In genomic region chr1:11012260-11013159, GRCh38 we compare ENCODE assay signal across 8 cellular contexts. TPM values are rescaled to one million over a fixed set of nuclear protein-coding genes. Genes with fewer than 3 reads are reported as not detected.
DNase-seq lines count a peak whose midpoint lies in the region; ATAC-seq and TF ChIP-seq lines count a peak whose summit lies in the region.

TARDBP (plus strand) TSS chr1:11012654; CDS start chr1:11013728, 1,074 bp downstream.

- peak; percentile 97 for DNase-seq in GM13977 (ENCODE audit: low spot score)
- peak; percentile 68 for DNase-seq in NCI-H1436 treated with DMSO at 0.1 percent for 48 hours (lab: John Stamatoyannopoulos, UW)
- DNase-seq in T-helper 1 cell: peak; percentile 77 to 91 (median 85)
- peak; percentile 87 to 93 (median 90) for DNase-seq in adrenal gland
- peak; percentile 90 to 91 for DNase-seq in heart right ventricle
- peak; percentile 97 for DNase-seq in posterior vena cava (ENCODE audit: low spot score)
- DNase-seq in upper lobe of left lung: peak; percentile 87 to 96

- peaks cover 15 to 36% of the 10 kb centered on the region in 2 donors for H3K4me1 ChIP-seq in adrenal gland (replicated peaks in 1 of 2)
- peaks cover 4 to 49% (median 35%) of the 10 kb centered on the region in 9 donors for H3K4me1 ChIP-seq in heart right ventricle
- peaks cover 17 to 57% (median 29%) of the 10 kb centered on the region in 4 donors for H3K4me1 ChIP-seq in upper lobe of left lung

- peak in 1 of 4 donors; percentile 68 for TF ChIP-seq EP300 in upper lobe of left lung (IDR thresholded peaks at IDR 0.05)

- H3K36me3 ChIP-seq in adrenal gland (replicated peaks in 1 of 2): peaks cover 0 to 39% of the 10 kb centered on the region in 2 donors
- H3K36me3 ChIP-seq in heart right ventricle: peaks cover 0 to 41% (median 35%) of the 10 kb centered on the region in 9 donors
- H3K36me3 ChIP-seq in upper lobe of left lung: peaks cover 21 to 42% (median 40%) of the 10 kb centered on the region in 4 donors

- ATAC-seq in HG02852 (IDR thresholded peaks at IDR 0.05; ENCODE audit: unreplicated experiment) (peak; percentile 86), heart right ventricle (peak; percentile 96 to 99 (median 98)), upper lobe of left lung (ENCODE audit: low FRiP score in 2 of 2) (peak; percentile 98)

- WGBS in adrenal gland, 4 donors: 0 to 1% (median 0%) methylated on average over 19 to 94 of the region's 94 CpGs
- WGBS in heart right ventricle, 2 donors: 0 to 1% methylated on average over 94 of the region's 94 CpGs
- WGBS in upper lobe of left lung, 2 donors: 0 to 2% methylated on average over 5 to 38 of the region's 94 CpGs

- in situ Hi-C loops in GM13977 (cut with MboI; ENCODE audit: low pct_unique_long_range_greater_than_20kb, low sequenced_read_pairs, unreplicated experiment): no loop called here

- H3K27me3 ChIP-seq in adrenal gland (no peaks in the 10 kb centered on the region), heart right ventricle (no peaks in the 10 kb centered on the region), upper lobe of left lung (no peaks in the 10 kb centered on the region)

- peak; percentile 82 to 88 for TF ChIP-seq POLR2A in adrenal gland (IDR thresholded peaks at IDR 0.05)
- TF ChIP-seq POLR2A in upper lobe of left lung (IDR thresholded peaks at IDR 0.05): peak; percentile 87 to 98 (median 96)

- TF ChIP-seq CTCF in GM13977 (IDR thresholded peaks at IDR 0.05; ENCODE audit: extremely low read depth, insufficient read depth, missing control alignments): no peak
- TF ChIP-seq CTCF in adrenal gland (IDR thresholded peaks at IDR 0.05): no peak
- TF ChIP-seq CTCF in heart right ventricle (IDR thresholded peaks at IDR 0.05): no peak
- peak in 2 of 6 experiments; percentile 3 to 16 for TF ChIP-seq CTCF in upper lobe of left lung (IDR thresholded peaks at IDR 0.05)

- H3K27ac ChIP-seq in adrenal gland: peak within 1 kb of the TSS; percentile 48 to 96 (median 96)
- H3K27ac ChIP-seq in heart right ventricle: peak within 1 kb of the TSS; percentile 81 to 98 (median 94)
- peak within 1 kb of the TSS; percentile 96 to 99 (median 98) for H3K27ac ChIP-seq in upper lobe of left lung

- H3K9me3 ChIP-seq in adrenal gland (replicated peaks in 1 of 3): no peaks in the 10 kb centered on the region
- H3K9me3 ChIP-seq in heart right ventricle: no peaks in the 10 kb centered on the region
- no peaks in the 10 kb centered on the region for H3K9me3 ChIP-seq in upper lobe of left lung

- peak within 1 kb of the TSS; percentile 69 to 99 (median 96) for H3K4me3 ChIP-seq in adrenal gland
- peak within 1 kb of the TSS; percentile 75 to 100 (median 88) for H3K4me3 ChIP-seq in heart right ventricle
- peak within 1 kb of the TSS; percentile 94 to 100 (median 98) for H3K4me3 ChIP-seq in upper lobe of left lung

- intact Hi-C loops in adrenal gland (cut with DNase I): no loop called here
- intact Hi-C loops in heart right ventricle (cut with DNase I): loop anchor here in 1 of 10 donors (10.0 kb wide), 1 partner anchor 82 kb away; the partner anchor contains the start of gene EXOSC10
- intact Hi-C loops in posterior vena cava (cut with DNase I): no loop called here

RNA-seq across cellular contexts. Expression of gene TARDBP, which starts in this region (rescaled TPM):
- 100 to 1,000 TPM in 5 of 8 donors, 10 to 100 TPM in 3; 56.1 to 324 (median 123) TPM for total RNA-seq in adrenal gland
- 100 to 1,000 TPM in 1 of 3 donors, 10 to 100 TPM in 2; 79.8 to 179 (median 88.9) TPM for polyA plus RNA-seq in adrenal gland
- 100 to 1,000 TPM in 6 of 10 donors, 10 to 100 TPM in 4; 77.4 to 138 (median 108) TPM for total RNA-seq in heart right ventricle
- 10 to 100 TPM; 66.0 to 96.9 TPM for polyA plus RNA-seq in heart right ventricle
- total RNA-seq in posterior vena cava: 100 to 1,000 TPM; 124 to 130 TPM
- total RNA-seq in upper lobe of left lung: 100 to 1,000 TPM; 108 to 388 (median 138) TPM

Comparison
In these comparisons a context has a peak if more than half of its experiments do, and no peak if none do; other contexts are left out.
1. Peak in every context shown above with its lines: DNase-seq, ATAC-seq, H3K4me3 ChIP-seq and H3K27ac ChIP-seq.